ENCODE assay signal across 8 cellular contexts in genomic region chr17:43388198-43389021, GRCh38. TPM values are rescaled to one million over a fixed set of nuclear protein-coding genes. Genes with fewer than 3 reads are reported as not detected.
DNase-seq lines count a peak whose midpoint lies in the region; ATAC-seq, FAIRE-seq and TF ChIP-seq lines count a peak whose summit lies in the region.

No MANE protein-coding gene starts in this region.

- FAIRE-seq in GM12891 (lab: Jason Lieb, UNC) = peak; percentile 100

- H3K4me3 ChIP-seq in retinal pigment epithelial cell (ENCODE audit: low read length) = peak overlapping the region; percentile 59

- no peak; the same call in 1 of the 2 replicates for TF ChIP-seq POLR2A in GM12891 (IDR thresholded peaks at IDR 0.05; ENCODE audit: low read depth, low read length)

- no peak for TF ChIP-seq CTCF in retinal pigment epithelial cell (conservative IDR thresholded peaks at IDR 0.05; ENCODE audit: low read depth, low read length)

- ATAC-seq in HG02943 (IDR thresholded peaks at IDR 0.05; ENCODE audit: low read depth, unreplicated experiment) = peak; percentile 74

- peak; percentile 63 for DNase-seq in GM12891 (ENCODE audit: insufficient read length, low spot score)
- DNase-seq in NCI-H2029 (lab: John Stamatoyannopoulos, UW) = peak; percentile 83
- peak; percentile 90 for DNase-seq in T1000 (lab: John Stamatoyannopoulos, UW)
- peak; percentile 95 for DNase-seq in astrocyte of the hippocampus (ENCODE audit: low read depth, low spot score)
- DNase-seq in hippocampal formation (lab: John Stamatoyannopoulos, UW) = peak; percentile 94 to 97
- DNase-seq in retinal pigment epithelial cell (ENCODE audit: low read depth) = peak; percentile 59
- DNase-seq in epidermal melanocyte (ENCODE audit: insufficient read length, low spot score) = no peak

TF ChIP-seq in GM12891, 5 proteins besides CTCF, POLR2A, EP300 and RAD21:
- TF ChIP-seq POU2F2 (IDR thresholded peaks at IDR 0.05; ENCODE audit: low read depth, low read length) = peak; percentile 88; the same call in 1 of the 2 replicates
- TF ChIP-seq TAF1 (IDR thresholded peaks at IDR 0.05; ENCODE audit: low read depth, low read length) = peak; percentile 32; the same call in 1 of the 2 replicates
- peak; percentile 56; the same call in 1 of the 2 replicates for TF ChIP-seq SPI1 (IDR thresholded peaks at IDR 0.05; ENCODE audit: low read depth, low read length)
- TF ChIP-seq PAX5 (IDR thresholded peaks at IDR 0.05; ENCODE audit: insufficient read depth, low read length, severe bottlenecking) = no peak

RNA-seq across cellular contexts. Expression of gene ARL4D, which starts 10.4 kb away (rescaled TPM):
- polyA plus RNA-seq in GM12891 (2012; ENCODE audit: low read depth, missing spikeins) = 0.77 TPM
